Comparison of ENCODE assay signal across 8 cellular contexts in genomic region chr2:38602732-38603401, GRCh38. TPM values are rescaled to one million over a fixed set of nuclear protein-coding genes. Genes with fewer than 3 reads are reported as not detected.
DNase-seq lines count a peak whose midpoint lies in the region; ATAC-seq and TF ChIP-seq lines count a peak whose summit lies in the region.

TSS of gene HNRNPLL (minus strand) at chr2:38602928. CDS start at chr2:38602626, 302 bp downstream.

- no peaks in the 10 kb centered on the region for H3K36me3 ChIP-seq in spleen

- H3K27ac ChIP-seq in spleen, result peak within 1 kb of the TSS; percentile 79 to 97 (median 94)

- peaks cover 45% of the 10 kb centered on the region for H3K4me1 Mint-ChIP-seq in central memory CD8-positive, alpha-beta T cell

- intact Hi-C loops in spleen (cut with DNase I; ENCODE audit: low total_unique reads), result no loop called here

- peak within 1 kb of the TSS; percentile 88 for H3K27ac Mint-ChIP-seq in central memory CD8-positive, alpha-beta T cell (ENCODE audit: low read depth)

- peaks cover 0 to 49% (median 6%) of the 10 kb centered on the region in 7 donors for H3K27me3 ChIP-seq in spleen (replicated peaks in 1 of 7)

- no peaks in the 10 kb centered on the region for H3K9me3 Mint-ChIP-seq in central memory CD8-positive, alpha-beta T cell

- 0 to 1% (median 1%) methylated on average over 47 to 75 of the region's 75 CpGs for WGBS in spleen, 5 donors

- DNase-seq in ACHN (peak; percentile 98), NCI-H345 treated with DMSO at 0.1 percent for 48 hours (lab: John Stamatoyannopoulos, UW; ENCODE audit: unreplicated experiment) (peak; percentile 94), inferior parietal cortex (ENCODE audit: extremely low spot score) (peak; percentile 95), spleen (peak; percentile 97)
- DNase-seq in central memory CD8-positive, alpha-beta T cell (ENCODE audit: low spot score in 2 of 2), result peak; percentile 82 to 84

- peaks cover 35% of the 10 kb centered on the region for H3K36me3 Mint-ChIP-seq in central memory CD8-positive, alpha-beta T cell (ENCODE audit: insufficient read depth)

- H3K4me3 Mint-ChIP-seq in central memory CD8-positive, alpha-beta T cell, result peak within 1 kb of the TSS; percentile 97

- peak in 2 of 3 donors; percentile 75 to 81 for TF ChIP-seq POLR2A in spleen (IDR thresholded peaks at IDR 0.05)

- in situ Hi-C loops in ACHN (cut with HindIII; ENCODE audit: low pct_ligation_motif_present, low pct_unique_long_range_greater_than_20kb, low sequenced_read_pairs), result no loop called here

- ATAC-seq in GM18909 (IDR thresholded peaks at IDR 0.05; ENCODE audit: poor library complexity, unreplicated experiment) (peak; percentile 66), HG03196 (IDR thresholded peaks at IDR 0.05; ENCODE audit: unreplicated experiment) (peak; percentile 60)
- peak; percentile 84 to 88 for ATAC-seq in activated CD4-positive, CD25-positive, alpha-beta regulatory T cell treated with anti-CD3 and anti-CD28 coated beads, Interleukin-2, amount 50 U/mL, for 24 hours
- ATAC-seq in central memory CD8-positive, alpha-beta T cell (replicated peaks; ENCODE audit: extremely low read depth, poor library complexity, severe bottlenecking), result peak; percentile 72

- no peak for TF ChIP-seq CTCF in spleen (IDR thresholded peaks at IDR 0.05 in 8 of 11, conservative IDR thresholded peaks at IDR 0.05 in 3 of 11)

- peaks cover 18 to 84% (median 49%) of the 10 kb centered on the region in 6 donors for H3K4me1 ChIP-seq in spleen

- no peaks in the 10 kb centered on the region for H3K27me3 Mint-ChIP-seq in central memory CD8-positive, alpha-beta T cell

- no peaks in the 10 kb centered on the region for H3K9me3 ChIP-seq in spleen

- H3K4me3 ChIP-seq in spleen, result peak within 1 kb of the TSS; percentile 54 to 90 (median 80)

RNA-seq across cellular contexts. Expression of gene HNRNPLL, which starts in this region (rescaled TPM):
- total RNA-seq in spleen, result 10 to 100 TPM; 28.6 to 53.4 (median 38.0) TPM
- polyA plus RNA-seq in spleen, result 1 to 10 TPM; 4.8 to 7.4 (median 5.2) TPM

Comparison
In these comparisons a context has a peak if more than half of its experiments do, and no peak if none do; other contexts are left out.
1. Peak in every context shown above with its lines: DNase-seq, ATAC-seq, H3K4me3 ChIP-seq and H3K27ac ChIP-seq.